In the genomic region with DNA sequence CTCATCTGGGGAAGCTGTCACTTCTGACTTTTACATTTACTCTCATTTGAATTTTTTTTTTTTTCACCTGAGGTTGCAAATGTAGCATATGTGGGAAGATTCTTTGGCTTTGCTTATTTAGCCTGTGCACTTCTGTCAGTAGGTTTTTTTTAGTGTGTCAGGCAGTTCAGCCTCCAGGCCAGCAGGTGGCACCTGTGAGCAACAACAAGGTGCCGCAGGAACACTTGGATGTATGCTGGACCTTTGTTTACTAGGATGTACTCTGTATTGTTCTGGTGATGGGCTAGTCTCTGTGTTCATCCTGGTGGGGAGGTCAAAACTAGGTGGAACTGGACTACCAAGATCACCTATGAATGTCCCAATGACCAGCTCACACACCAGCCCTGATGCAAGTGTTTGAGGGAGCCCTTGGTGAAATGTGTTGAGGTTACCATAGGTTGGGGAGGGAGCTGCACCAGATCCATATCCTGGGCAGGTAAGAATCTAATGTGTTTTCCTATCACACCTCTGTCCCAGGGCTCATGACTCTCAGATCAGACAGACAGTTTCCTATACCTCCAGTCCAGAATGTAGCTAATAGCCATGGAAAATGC, we compare ENCODE assay signal across 9 cellular contexts.
A peak's percentile ranks its signal among the peaks of the same experiment; 100 is the strongest.
DNase-seq lines count a peak whose midpoint lies in the region; ATAC-seq and TF ChIP-seq lines count a peak whose summit lies in the region.
"Had no signal": no experiment of that assay in that cellular context is flagged by ENCODE, and none has a peak within 500 bp of the region (broad histone marks: within the 10 kb centered on the region; RNA-seq: fewer than 3 reads in every experiment).

No MANE protein-coding gene starts in this region.

- intact Hi-C loops in colonic mucosa (cut with DNase I), result no loop called here

- no peak overlapping the region for H3K9ac ChIP-seq in colonic mucosa (ENCODE audit: low read depth in 2 of 2, low read length in 2 of 2)

- DNase-seq in COLO829 (ENCODE audit: low spot score) (peak; percentile 6), LHCN-M2 (ENCODE audit: low read depth) (peak; percentile 10), colonic mucosa (peak; percentile 21), NCI-H1092 treated with DMSO at 0.1 percent for 48 hours (lab: John Stamatoyannopoulos, UW) (no peak), occipital lobe (lab: John Stamatoyannopoulos, UW) (no peak), mucosa of gallbladder (ENCODE audit: low spot score) (no peak)
- peak; percentile 6 to 14 for DNase-seq in stimulated activated CD4-positive, alpha-beta T cell treated with anti-CD3 and anti-CD28 coated beads, Interleukin-4, amount 100 ng/mL, for 48 hours (ENCODE audit: low read depth in 2 of 2)

- H3K36me3 ChIP-seq in colonic mucosa, result no peaks in the 10 kb centered on the region

- H3K27ac ChIP-seq in colonic mucosa, result no peak overlapping the region

- no peaks in the 10 kb centered on the region for H3K9me3 ChIP-seq in colonic mucosa

- peak; percentile 81 for ATAC-seq in GM19351 (IDR thresholded peaks at IDR 0.05; ENCODE audit: unreplicated experiment)
- ATAC-seq: left colon had no signal

- H3K4me1 ChIP-seq in colonic mucosa, result no peaks in the 10 kb centered on the region

- H3K4me3 ChIP-seq in colonic mucosa, result no peak overlapping the region

- no peaks in the 10 kb centered on the region for H3K27me3 ChIP-seq in colonic mucosa

- TF ChIP-seq CTCF in colonic mucosa (IDR thresholded peaks at IDR 0.05), result peak; percentile 33

Comparison
In these comparisons a context has a peak if more than half of its experiments do, and no peak if none do; other contexts are left out.
1. DNase-seq: peak in COLO829 (single experiment), LHCN-M2 (single experiment), colonic mucosa (single experiment) and stimulated activated CD4-positive, alpha-beta T cell treated with anti-CD3 and anti-CD28 coated beads, Interleukin-4, amount 100 ng/mL, for 48 hours (2 of 2); none in NCI-H1092 treated with DMSO at 0.1 percent for 48 hours (single experiment), occipital lobe (single experiment) and mucosa of gallbladder (single experiment).